ENCODE assay signal across 30 cellular contexts in genomic region chr5:2167671-2168070, GRCh38.
"Had no signal": no experiment of that assay in that cellular context is flagged by ENCODE, and none has a peak within 500 bp of the region (broad histone marks: within the 10 kb centered on the region; RNA-seq: fewer than 3 reads in every experiment).

No MANE protein-coding gene starts in this region.

- H3K27me3 Mint-ChIP-seq: activated B cell treated with CpG ODN at 0.5 μM for 24 hours had no signal

- H3K36me3 ChIP-seq: brain microvascular endothelial cell, esophagus muscularis mucosa, gastrocnemius medialis, WERI-Rb-1 had no signal

- H3K4me1 ChIP-seq: esophagus muscularis mucosa, foreskin keratinocyte, gastrocnemius medialis had no signal

- H3K9me3 Mint-ChIP-seq: activated B cell treated with CpG ODN at 0.5 μM for 24 hours; activated CD8-positive, alpha-beta T cell treated with anti-CD3 and anti-CD28 coated beads for 36 hours; activated T-cell treated with anti-CD3 and anti-CD28 coated beads, Interleukin-2, amount 50 U/mL, for 4 hours; activated T-helper 17 cell treated with anti-CD3 and anti-CD28 coated beads, Interleukin-2, amount 50 U/mL, for 72 hours; T-cell; T-helper 1 cell treated with Interleukin-12 subunit alpha and Interleukin-12 subunit beta and Interleukin-4 antibody, amounts not matched to agents 30 μg/mL and 1 μg/mL, for 36 hours had no signal

- H3K4me3 Mint-ChIP-seq: activated B cell treated with CpG ODN at 0.5 μM for 24 hours; activated CD8-positive, alpha-beta T cell treated with anti-CD3 and anti-CD28 coated beads for 36 hours; activated naive CD8-positive, alpha-beta T cell; activated T-cell treated with anti-CD3 and anti-CD28 coated beads, Interleukin-2, amount 50 U/mL, for 4 hours; activated T-helper 17 cell treated with anti-CD3 and anti-CD28 coated beads, Interleukin-2, amount 50 U/mL, for 72 hours; effector memory CD8-positive, alpha-beta T cell; T-cell; T-helper 1 cell treated with Interleukin-12 subunit alpha and Interleukin-12 subunit beta and Interleukin-4 antibody, amounts not matched to agents 30 μg/mL and 1 μg/mL, for 36 hours had no signal

- H3K4me1 Mint-ChIP-seq: activated B cell treated with CpG ODN at 0.5 μM for 24 hours; activated T-helper 17 cell treated with anti-CD3 and anti-CD28 coated beads, Interleukin-2, amount 50 U/mL, for 72 hours; T-cell had no signal

- H3K27ac Mint-ChIP-seq: activated B cell treated with CpG ODN at 0.5 μM for 24 hours; activated CD8-positive, alpha-beta T cell treated with anti-CD3 and anti-CD28 coated beads for 36 hours; activated naive CD8-positive, alpha-beta T cell; activated T-helper 17 cell treated with anti-CD3 and anti-CD28 coated beads, Interleukin-2, amount 50 U/mL, for 72 hours; effector memory CD8-positive, alpha-beta T cell; T-cell; T-helper 1 cell treated with Interleukin-12 subunit alpha and Interleukin-12 subunit beta and Interleukin-4 antibody, amounts not matched to agents 30 μg/mL and 1 μg/mL, for 36 hours had no signal

- H3K36me3 Mint-ChIP-seq: activated naive CD8-positive, alpha-beta T cell; T-cell had no signal

- H3K27ac ChIP-seq: brain microvascular endothelial cell, esophagus muscularis mucosa, foreskin keratinocyte, gastrocnemius medialis, WERI-Rb-1 had no signal

- H3K9me3 ChIP-seq: esophagus muscularis mucosa, gastrocnemius medialis had no signal

- DNase-seq: activated B cell treated with CpG ODN at 0.5 μM for 24 hours; activated CD4-positive, alpha-beta T cell treated with anti-CD3 and anti-CD28 coated beads for 48 hours; activated CD4-positive, alpha-beta T cell treated with anti-CD3 and anti-CD28 coated beads, Interleukin-2, amount 50 U/mL, for 1 hour; activated CD4-positive, alpha-beta T cell treated with anti-CD3 and anti-CD28 coated beads, Interleukin-2, amount 50 U/mL, for 48 hours; activated CD8-positive, alpha-beta memory T cell treated with anti-CD3 and anti-CD28 coated beads for 24 hours; activated CD8-positive, alpha-beta T cell treated with anti-CD3 and anti-CD28 coated beads for 36 hours; activated effector memory CD4-positive, alpha-beta T cell treated with Interleukin-2 at 50 U/mL for 16 hours; activated gamma-delta T cell treated with Interleukin-2 at 50 U/mL for 16 hours; activated naive CD4-positive, alpha-beta T cell treated with anti-CD3 and anti-CD28 coated beads, Interleukin-2, amount 50 U/mL, for 16 hours; activated naive CD4-positive, alpha-beta T cell treated with Interleukin-2 at 50 U/mL for 16 hours; activated T-cell treated with anti-CD3 and anti-CD28 coated beads, Interleukin-2, amount 50 U/mL, for 4 hours; amniotic stem cell; anterior cingulate cortex; brain microvascular endothelial cell; cortex of kidney; dermis blood vessel endothelial cell; effector CD4-positive, alpha-beta T cell; effector memory CD8-positive, alpha-beta T cell; erythroblast; foreskin keratinocyte; gastrocnemius medialis; glutamatergic neuron; SW 1271; T-cell; T-helper 9 cell; WERI-Rb-1 had no signal

- H3K27me3 ChIP-seq: brain microvascular endothelial cell, foreskin keratinocyte had no signal

- H3K4me3 ChIP-seq: esophagus muscularis mucosa, gastrocnemius medialis had no signal
